8 cellular contexts compared by ENCODE assay signal in the genomic region with DNA sequence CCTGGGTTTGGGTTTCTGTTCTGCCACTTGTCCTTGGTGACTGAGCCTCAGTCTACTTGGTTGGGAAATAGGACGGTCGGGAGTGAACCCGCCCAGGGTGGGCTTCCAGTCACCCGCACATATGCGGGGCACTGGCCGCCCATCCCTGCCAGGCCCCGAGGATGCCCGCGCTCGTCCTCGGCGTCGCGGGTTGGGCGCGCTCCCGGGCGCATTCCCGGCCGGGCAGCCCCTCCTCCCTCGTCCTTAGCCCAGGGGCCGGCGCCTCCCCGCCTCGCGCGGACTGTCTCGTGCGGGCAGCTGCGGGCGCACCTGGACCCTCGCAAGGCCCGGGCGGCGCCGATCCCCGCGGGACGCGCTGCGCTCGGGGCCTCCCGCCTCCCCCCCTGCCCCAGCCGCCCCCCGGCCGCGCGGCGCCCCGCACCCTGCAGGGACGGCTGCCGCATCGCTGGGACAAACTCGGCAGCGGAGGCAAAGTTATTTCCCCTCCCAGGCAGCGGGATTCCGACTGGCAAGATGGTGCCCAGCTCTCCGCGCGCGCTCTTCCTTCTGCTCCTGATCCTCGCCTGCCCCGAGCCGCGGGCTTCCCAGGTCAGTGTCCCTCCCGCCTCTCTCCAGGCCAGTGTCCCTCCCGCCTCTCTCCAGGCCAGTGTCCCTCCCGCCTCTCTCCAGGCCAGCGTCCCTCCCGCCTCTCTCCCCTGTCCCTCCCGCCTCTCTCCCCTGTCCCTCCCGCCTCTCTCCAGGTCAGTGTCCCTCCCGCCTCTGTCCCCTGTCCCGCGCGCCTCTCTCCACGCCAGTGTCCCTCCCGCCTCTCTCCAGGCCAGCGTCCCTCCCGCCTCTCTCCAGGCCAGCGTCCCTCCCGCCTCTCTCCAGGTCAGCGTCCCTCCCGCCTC. TPM values are rescaled to one million over a fixed set of nuclear protein-coding genes. Genes with fewer than 3 reads are reported as not detected.
A peak's percentile ranks its signal among the peaks of the same experiment; 100 is the strongest.
DNase-seq lines count a peak whose midpoint lies in the region; ATAC-seq and TF ChIP-seq lines count a peak whose summit lies in the region.

A gene with protein sequence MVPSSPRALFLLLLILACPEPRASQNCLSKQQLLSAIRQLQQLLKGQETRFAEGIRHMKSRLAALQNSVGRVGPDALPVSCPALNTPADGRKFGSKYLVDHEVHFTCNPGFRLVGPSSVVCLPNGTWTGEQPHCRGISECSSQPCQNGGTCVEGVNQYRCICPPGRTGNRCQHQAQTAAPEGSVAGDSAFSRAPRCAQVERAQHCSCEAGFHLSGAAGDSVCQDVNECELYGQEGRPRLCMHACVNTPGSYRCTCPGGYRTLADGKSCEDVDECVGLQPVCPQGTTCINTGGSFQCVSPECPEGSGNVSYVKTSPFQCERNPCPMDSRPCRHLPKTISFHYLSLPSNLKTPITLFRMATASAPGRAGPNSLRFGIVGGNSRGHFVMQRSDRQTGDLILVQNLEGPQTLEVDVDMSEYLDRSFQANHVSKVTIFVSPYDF (plus strand): TSS at position 243 of the 890 bp plus-strand sequence. CDS start 271 bp downstream, at position 514.

- WGBS in heart right ventricle, 2 donors, result 1 to 2% methylated on average over 52 to 78 of the region's 84 CpGs

- H3K27me3 ChIP-seq in heart right ventricle, result peaks cover 0 to 20% (median 5%) of the 10 kb centered on the region in 7 donors

- no peaks in the 10 kb centered on the region for H3K36me3 ChIP-seq in heart right ventricle

- peak; percentile 24 for DNase-seq in stimulated activated CD4-positive, alpha-beta T cell treated with anti-CD3 and anti-CD28 coated beads, Interleukin-15, amount 100 ng/mL, for 24 hours
- DNase-seq in stimulated activated CD4-positive, alpha-beta T cell treated with anti-CD3 and anti-CD28 coated beads, Interleukin-1b, Interleukin-23, amount 100 ng/mL, for 48 hours, result no peak
- DNase-seq in heart right ventricle (peak in 1 of 2 donors; percentile 33), retinal pigment epithelial cell (ENCODE audit: low read depth) (no peak), NCI-H526 treated with DMSO at 0.1 percent for 48 hours (lab: John Stamatoyannopoulos, UW) (no peak), amniotic stem cell (lab: John Stamatoyannopoulos, UW) (no peak)

- H3K4me3 ChIP-seq in WI38 (ENCODE audit: low read depth, low read length), result peak within 1 kb of the TSS; percentile 65
- peak within 1 kb of the TSS; percentile 29 to 75 (median 56) for H3K4me3 ChIP-seq in heart right ventricle
- H3K4me3 ChIP-seq in retinal pigment epithelial cell (ENCODE audit: low read length), result peak within 1 kb of the TSS; percentile 44

- H3K4me1 ChIP-seq in heart right ventricle, result peaks cover 0 to 9% (median 3%) of the 10 kb centered on the region in 9 donors

- intact Hi-C loops in heart right ventricle (cut with DNase I), result no loop called here

- no peak for TF ChIP-seq CTCF in WI38 (IDR thresholded peaks at IDR 0.05; ENCODE audit: low read depth, low read length)
- no peak for TF ChIP-seq CTCF in heart right ventricle (IDR thresholded peaks at IDR 0.05)
- TF ChIP-seq CTCF in retinal pigment epithelial cell (conservative IDR thresholded peaks at IDR 0.05; ENCODE audit: low read depth, low read length), result no peak

- H3K9me3 ChIP-seq in heart right ventricle, result peaks cover 0 to 6% (median 1%) of the 10 kb centered on the region in 11 donors

- peak in 3 of 8 donors; percentile 27 to 59 (median 37) for ATAC-seq in heart right ventricle
- no peak for ATAC-seq in HG02588 (IDR thresholded peaks at IDR 0.05; ENCODE audit: unreplicated experiment)

- peak within 1 kb of the TSS in 1 of 10 donors; percentile 34 for H3K27ac ChIP-seq in heart right ventricle

RNA-seq across cellular contexts. Expression of the gene that starts here (rescaled TPM):
- 1 to 10 TPM in 5 of 10 donors, under 1 TPM in 5; 0.22 to 1.7 (median 0.90) TPM for total RNA-seq in heart right ventricle
- under 1 TPM; 0.22 to 0.74 TPM for polyA plus RNA-seq in heart right ventricle
